In genomic region chr1:176893625-176894352, GRCh38 we compare ENCODE assay signal across 33 cellular contexts.
"Had no signal": no experiment of that assay in that cellular context is flagged by ENCODE, and none has a peak within 500 bp of the region (broad histone marks: within the 10 kb centered on the region; RNA-seq: fewer than 3 reads in every experiment).

No MANE protein-coding gene starts in this region.

- H3K27ac Mint-ChIP-seq: activated B cell treated with CpG ODN at 0.5 μM for 24 hours; activated CD4-positive, alpha-beta memory T cell treated with anti-CD3 and anti-CD28 coated beads for 36 hours; activated naive CD4-positive, alpha-beta T cell treated with anti-CD3 and anti-CD28 coated beads for 36 hours; activated naive CD4-positive, alpha-beta T cell treated with anti-CD3 and anti-CD28 coated beads, Interleukin-2, amount 50 U/mL, for 72 hours; activated T-helper 1 cell treated with anti-CD3 and anti-CD28 coated beads, Interleukin-12 subunit alpha, Interleukin-12 subunit beta, Interleukin-2, Interleukin-4 antibody, amounts not matched to agents 30 ng/mL and 10 ng/mL and 1 ng/mL, durations not matched to agents 14 hours and 24 hours and 36 hours had no signal

- H3K9me3 Mint-ChIP-seq: activated B cell treated with CpG ODN at 0.5 μM for 24 hours; activated CD4-positive, alpha-beta memory T cell treated with anti-CD3 and anti-CD28 coated beads for 36 hours; activated naive CD4-positive, alpha-beta T cell treated with anti-CD3 and anti-CD28 coated beads for 36 hours; activated T-cell treated with anti-CD3 and anti-CD28 coated beads, Interleukin-2, amount 50 U/mL, for 4 hours; activated T-helper 1 cell treated with anti-CD3 and anti-CD28 coated beads, Interleukin-12 subunit alpha, Interleukin-12 subunit beta, Interleukin-2, Interleukin-4 antibody, amounts not matched to agents 30 ng/mL and 10 ng/mL and 1 ng/mL, durations not matched to agents 14 hours and 24 hours and 36 hours had no signal

- ATAC-seq: activated naive CD4-positive, alpha-beta T cell treated with anti-CD3 and anti-CD28 coated beads, Interleukin-2, amount 50 U/mL, for 72 hours; activated T-cell treated with anti-CD3 and anti-CD28 coated beads, Interleukin-2, amount 50 U/mL, for 4 hours; body of pancreas; PC-3 had no signal

- H3K36me3 ChIP-seq: adrenal gland, breast epithelium, Peyer's patch had no signal

- H3K4me1 ChIP-seq: breast epithelium, Peyer's patch had no signal

- H3K36me3 Mint-ChIP-seq: activated CD4-positive, alpha-beta memory T cell treated with anti-CD3 and anti-CD28 coated beads for 36 hours had no signal

- H3K27me3 ChIP-seq: adrenal gland, body of pancreas, Peyer's patch had no signal

- H3K4me3 Mint-ChIP-seq: activated B cell treated with CpG ODN at 0.5 μM for 24 hours; activated CD4-positive, alpha-beta memory T cell treated with anti-CD3 and anti-CD28 coated beads for 36 hours; activated naive CD4-positive, alpha-beta T cell treated with anti-CD3 and anti-CD28 coated beads for 36 hours; activated T-cell treated with anti-CD3 and anti-CD28 coated beads, Interleukin-2, amount 50 U/mL, for 4 hours; activated T-helper 1 cell treated with anti-CD3 and anti-CD28 coated beads, Interleukin-12 subunit alpha, Interleukin-12 subunit beta, Interleukin-2, Interleukin-4 antibody, amounts not matched to agents 30 ng/mL and 10 ng/mL and 1 ng/mL, durations not matched to agents 14 hours and 24 hours and 36 hours had no signal

- DNase-seq: activated B cell treated with CpG ODN at 0.5 μM for 24 hours; activated CD4-positive, alpha-beta memory T cell treated with anti-CD3 and anti-CD28 coated beads for 36 hours; activated CD4-positive, alpha-beta T cell treated with anti-CD3 and anti-CD28 coated beads for 4 hours; activated CD4-positive, alpha-beta T cell treated with anti-CD3 and anti-CD28 coated beads, Interleukin-2, amount 50 U/mL, for 1 hour; activated CD4-positive, CD25-positive, alpha-beta regulatory T cell treated with anti-CD3 and anti-CD28 coated beads, Interleukin-2, amount 50 U/mL, for 72 hours; activated CD8-positive, alpha-beta memory T cell treated with anti-CD3 and anti-CD28 coated beads, Interleukin-2, amount 50 U/mL, for 4 hours; activated gamma-delta T cell treated with Interleukin-2 at 50 U/mL for 16 hours; activated naive CD4-positive, alpha-beta T cell treated with anti-CD3 and anti-CD28 coated beads for 36 hours; activated T-cell treated with anti-CD3 and anti-CD28 coated beads for 4 hours; activated T-cell treated with anti-CD3 and anti-CD28 coated beads, Interleukin-2, amount 50 U/mL, for 4 hours; body of pancreas; central memory CD4-positive, alpha-beta T cell; MM.1S; MV-4-11; NCI-H1092; NCI-H187 treated with DMSO at 0.1 percent for 48 hours; NCI-H2081; NCI-H345; NCI-H524 treated with DMSO at 0.1 percent for 48 hours; NCI-H774; PC-3; Peyer's patch; RPMI8226; SW 1271; T-helper 1 cell; T-helper 2 cell; T-helper 9 cell had no signal

- H3K9me3 ChIP-seq: adrenal gland, body of pancreas, breast epithelium, Peyer's patch had no signal

- H3K27ac ChIP-seq: body of pancreas, breast epithelium, KMS-11, Peyer's patch, VCaP had no signal

- H3K4me3 ChIP-seq: adrenal gland, body of pancreas, breast epithelium, Peyer's patch had no signal
